Comparison of ENCODE assay signal across 1 cellular context in genomic region chr6:32369678-32370077, GRCh38.
TF ChIP-seq lines count a peak whose summit lies in the region.

No MANE protein-coding gene starts in this region.

TF ChIP-seq in HCT116, 20 proteins besides CTCF, POLR2A, EP300 and RAD21 (continued from another document):
- TF ChIP-seq, protein P1, sequence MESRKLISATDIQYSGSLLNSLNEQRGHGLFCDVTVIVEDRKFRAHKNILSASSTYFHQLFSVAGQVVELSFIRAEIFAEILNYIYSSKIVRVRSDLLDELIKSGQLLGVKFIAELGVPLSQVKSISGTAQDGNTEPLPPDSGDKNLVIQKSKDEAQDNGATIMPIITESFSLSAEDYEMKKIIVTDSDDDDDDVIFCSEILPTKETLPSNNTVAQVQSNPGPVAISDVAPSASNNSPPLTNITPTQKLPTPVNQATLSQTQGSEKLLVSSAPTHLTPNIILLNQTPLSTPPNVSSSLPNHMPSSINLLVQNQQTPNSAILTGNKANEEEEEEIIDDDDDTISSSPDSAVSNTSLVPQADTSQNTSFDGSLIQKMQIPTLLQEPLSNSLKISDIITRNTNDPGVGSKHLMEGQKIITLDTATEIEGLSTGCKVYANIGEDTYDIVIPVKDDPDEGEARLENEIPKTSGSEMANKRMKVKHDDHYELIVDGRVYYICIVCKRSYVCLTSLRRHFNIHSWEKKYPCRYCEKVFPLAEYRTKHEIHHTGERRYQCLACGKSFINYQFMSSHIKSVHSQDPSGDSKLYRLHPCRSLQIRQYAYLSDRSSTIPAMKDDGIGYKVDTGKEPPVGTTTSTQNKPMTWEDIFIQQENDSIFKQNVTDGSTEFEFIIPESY (IDR thresholded peaks at IDR 0.05; ENCODE audit: extremely low read depth, insufficient replicate concordance, low read length) = no peak
